In the genomic region with DNA sequence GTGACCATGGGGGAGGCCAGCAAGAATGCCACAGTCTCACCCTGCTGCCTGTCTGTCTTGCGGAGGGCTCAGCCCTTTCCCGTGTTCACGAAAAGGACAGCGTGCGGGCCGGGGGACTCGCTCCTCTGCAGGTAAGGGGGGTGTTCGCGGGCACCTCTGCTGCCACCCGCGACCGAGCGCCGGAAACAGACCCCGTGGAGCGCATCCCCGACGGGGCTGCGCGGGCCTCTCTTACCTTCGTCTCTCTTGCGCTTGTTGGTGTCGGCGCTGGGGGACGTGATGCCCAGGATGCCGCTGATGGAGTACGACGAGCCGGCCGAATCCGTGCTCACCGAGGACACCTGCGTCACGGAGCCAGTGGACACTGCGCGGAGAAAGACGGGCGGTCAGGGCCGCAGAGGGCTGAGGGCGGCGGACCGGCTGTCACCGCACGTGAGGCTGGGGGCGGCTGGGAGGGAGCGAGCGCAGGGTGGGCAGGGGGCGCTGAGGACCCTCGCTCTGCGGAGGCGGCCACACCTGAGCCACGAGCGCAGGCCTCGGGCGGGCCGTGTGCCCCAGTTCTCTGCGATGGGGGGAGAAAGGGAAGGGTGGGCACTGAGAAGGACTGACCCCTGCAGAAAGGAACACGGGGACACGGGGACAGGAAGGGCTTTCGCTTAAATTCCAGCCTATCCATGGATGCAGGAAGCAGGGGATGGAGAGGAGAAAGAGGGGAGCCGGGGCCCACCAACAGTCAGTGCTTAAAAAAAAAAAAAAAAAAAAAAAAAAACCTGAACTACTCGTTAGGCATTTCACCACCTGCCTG, we compare ENCODE assay signal across 17 cellular contexts. TPM values are rescaled to one million over a fixed set of nuclear protein-coding genes. Genes with fewer than 3 reads are reported as not detected.
DNase-seq lines count a peak whose midpoint lies in the region; ATAC-seq, FAIRE-seq and TF ChIP-seq lines count a peak whose summit lies in the region.
"Had no signal": no experiment of that assay in that cellular context is flagged by ENCODE, and none has a peak within 500 bp of the region (broad histone marks: within the 10 kb centered on the region; RNA-seq: fewer than 3 reads in every experiment).

No MANE protein-coding gene starts in this region.

- H3K18ac ChIP-seq in IMR-90 (ENCODE audit: low read depth, low read length) = no peak overlapping the region

- H3K4ac ChIP-seq in IMR-90 (ENCODE audit: low read depth, low read length) = no peak overlapping the region

- no peak overlapping the region for H4K91ac ChIP-seq in IMR-90 (ENCODE audit: insufficient read depth, low read depth, low read length)

- H3K9ac ChIP-seq in IMR-90 (ENCODE audit: low read depth, low read length) = no peak overlapping the region
- H3K9ac ChIP-seq in endothelial cell of umbilical vein (replicated peaks; ENCODE audit: extremely low read depth, insufficient read depth, low read length) = no peak overlapping the region
- H3K9ac ChIP-seq: KMS-11 had no signal

- H2BK5ac ChIP-seq in IMR-90 (ENCODE audit: low read depth, low read length, poor library complexity, severe bottlenecking) = no peak overlapping the region

- POLR2A ChIA-PET in IMR-90 (lab: Charles Lee; ENCODE audit: unreplicated experiment) = no interaction called here
- POLR2A ChIA-PET in endothelial cell of umbilical vein (lab: Charles Lee) = no interaction called here
- POLR2A ChIA-PET in naive thymus-derived CD8-positive, alpha-beta T cell (lab: Charles Lee) = no interaction called here

- no peak overlapping the region for H3K23ac ChIP-seq in IMR-90 (ENCODE audit: low read depth, low read length)

- no peaks in the 10 kb centered on the region for H3K79me1 ChIP-seq in IMR-90 (ENCODE audit: low read depth in 1 of 2, low read length in 2 of 2)

- H3K4me3 ChIP-seq in GM08714 (ENCODE audit: low read length) (peak overlapping the region; percentile 23; the same call in 1 of the 2 replicates), IMR-90 (ENCODE audit: insufficient read depth, low read depth, low read length) (no peak overlapping the region), endothelial cell of umbilical vein (replicated peaks in 1 of 3; ENCODE audit: insufficient read depth in 1 of 3, low read depth in 1 of 3, low read length in 3 of 3) (no peak overlapping the region), BE2C (ENCODE audit: low read depth, low read length) (no peak overlapping the region)
- H3K4me3 ChIP-seq: colonic mucosa had no signal

- H4K8ac ChIP-seq in IMR-90 (ENCODE audit: low read depth in 2 of 2, low read length in 2 of 2) = no peak overlapping the region

- no peak for TF ChIP-seq CTCF in IMR-90 (conservative IDR thresholded peaks at IDR 0.05; ENCODE audit: low read depth, low read length)
- TF ChIP-seq CTCF in endothelial cell of umbilical vein (IDR thresholded peaks at IDR 0.05; ENCODE audit: extremely low read depth in 1 of 2, insufficient read depth in 1 of 2, low read depth in 1 of 2, low read length in 2 of 2) = no peak
- TF ChIP-seq CTCF in BE2C (IDR thresholded peaks at IDR 0.05; ENCODE audit: low read depth, low read length) = no peak

- peaks cover 77% of the 10 kb centered on the region for H3K27me3 ChIP-seq in IMR-90 (ENCODE audit: control insufficient read depth, insufficient read depth, low read length)
- H3K27me3 ChIP-seq in endothelial cell of umbilical vein (ENCODE audit: control insufficient read depth in 2 of 2, insufficient read depth in 2 of 2, low read length in 2 of 2) = peaks cover 54 to 74% of the 10 kb centered on the region in 2 experiments
- H3K27me3 ChIP-seq in BE2C = no peaks in the 10 kb centered on the region

- peaks cover 15 to 82% (median 51%) of the 10 kb centered on the region in 5 donors for H3K27me3 Mint-ChIP-seq in naive thymus-derived CD8-positive, alpha-beta T cell

- no peak overlapping the region for H3K14ac ChIP-seq in IMR-90 (replicated peaks; ENCODE audit: low read depth, low read length)

- no peak for FAIRE-seq in endothelial cell of umbilical vein (lab: Jason Lieb, UNC)

- H3K4me3 Mint-ChIP-seq in naive thymus-derived CD8-positive, alpha-beta T cell = peak overlapping the region in 6 of 10 donors; percentile 25 to 69 (median 44)

- H2BK20ac ChIP-seq in IMR-90 (ENCODE audit: low read depth, low read length) = no peak overlapping the region

- no peaks in the 10 kb centered on the region for H4K20me1 ChIP-seq in IMR-90 (ENCODE audit: insufficient read depth, low read length)
- H4K20me1 ChIP-seq in endothelial cell of umbilical vein (replicated peaks; ENCODE audit: control insufficient read depth, extremely low read depth, insufficient read depth, low read length) = no peaks in the 10 kb centered on the region

- no peak for ATAC-seq in IMR-90 (ENCODE audit: low read depth)
- ATAC-seq in naive thymus-derived CD8-positive, alpha-beta T cell = peak; percentile 40 to 60

- 2% methylated on average over 43 of the region's 62 CpGs; no CpG with 5 or more reads in 1 of the 2 experiments for WGBS in IMR-90 (ENCODE audit: extremely low coverage in 2 of 2, insufficient read length in 1 of 2), 2 experiments

- H2BK15ac ChIP-seq in IMR-90 (ENCODE audit: low read depth, low read length) = no peak overlapping the region

- no peaks in the 10 kb centered on the region for H3K36me3 ChIP-seq in IMR-90 (ENCODE audit: control insufficient read depth, insufficient read depth, low read length)
- no peaks in the 10 kb centered on the region for H3K36me3 ChIP-seq in endothelial cell of umbilical vein (ENCODE audit: control insufficient read depth in 2 of 2, extremely low read depth in 1 of 2, insufficient read depth in 2 of 2, low read length in 2 of 2)
- peaks cover 60% of the 10 kb centered on the region for H3K36me3 ChIP-seq in BE2C
- H3K36me3 ChIP-seq: colonic mucosa had no signal

- no peaks in the 10 kb centered on the region for H3K36me3 Mint-ChIP-seq in naive thymus-derived CD8-positive, alpha-beta T cell

- H3K4me2 ChIP-seq in IMR-90 (ENCODE audit: low read depth, low read length) (no peak overlapping the region), endothelial cell of umbilical vein (ENCODE audit: insufficient read depth, low read length) (no peak overlapping the region)
- H3K4me2 ChIP-seq: KMS-11 had no signal

- DNase-seq in IMR-90 = no peak
- no peak for DNase-seq in endothelial cell of umbilical vein (ENCODE audit: low read depth, low spot score)
- DNase-seq in naive thymus-derived CD8-positive, alpha-beta T cell = no peak
- DNase-seq in NCI-H774 (lab: John Stamatoyannopoulos, UW) = no peak
- DNase-seq in middle frontal gyrus (ENCODE audit: extremely low spot score, low spot score) = no peak
- DNase-seq in BE2C = no peak
- DNase-seq in A172 (ENCODE audit: low spot score) = no peak
- DNase-seq: activated CD4-positive, CD25-positive, alpha-beta regulatory T cell; activated T-cell treated with anti-CD3 and anti-CD28 coated beads, Interleukin-2, amount 50 U/mL, for 1 hour; colonic mucosa; DMS79; NCI-H510A; stimulated activated CD4-positive, alpha-beta T cell treated with anti-CD3 and anti-CD28 coated beads, Interleukin-1b, Interleukin-23, amount 100 ng/mL, for 48 hours had no signal

- H3K4me1 ChIP-seq in IMR-90 (ENCODE audit: control insufficient read depth, insufficient read depth, low read length) = no peaks in the 10 kb centered on the region
- no peaks in the 10 kb centered on the region for H3K4me1 ChIP-seq in endothelial cell of umbilical vein (ENCODE audit: control insufficient read depth, extremely low read depth, insufficient read depth, low read length)
- H3K4me1 ChIP-seq in BE2C = no peaks in the 10 kb centered on the region; the same call in 1 of the 2 replicates
- H3K4me1 ChIP-seq: colonic mucosa had no signal

- H3K9me3 Mint-ChIP-seq in naive thymus-derived CD8-positive, alpha-beta T cell = no peaks in the 10 kb centered on the region

- H2AK5ac ChIP-seq in IMR-90 (ENCODE audit: low read depth, low read length) = no peak overlapping the region

- peak overlapping the region in 2 of 10 donors; percentile 56 to 75 for H3K27ac Mint-ChIP-seq in naive thymus-derived CD8-positive, alpha-beta T cell

- in situ Hi-C loops in IMR-90 (cut with MboI; ENCODE audit: low sequenced_read_pairs) = no loop called here

- no peak overlapping the region for H3K56ac ChIP-seq in IMR-90 (ENCODE audit: extremely low read depth, insufficient read depth, low read length)

- H3K9me3 ChIP-seq in IMR-90 (ENCODE audit: control insufficient read depth, insufficient read depth, low read length) (no peaks in the 10 kb centered on the region), endothelial cell of umbilical vein (replicated peaks; ENCODE audit: control insufficient read depth, insufficient read depth, low read length) (no peaks in the 10 kb centered on the region), BE2C (no peaks in the 10 kb centered on the region)
- H3K9me3 ChIP-seq: colonic mucosa had no signal

- H2AK9ac ChIP-seq in IMR-90 (replicated peaks; ENCODE audit: low read depth, low read length, poor library complexity) = no peak overlapping the region

- CTCF ChIA-PET in IMR-90 (lab: Yijun Ruan, JAX) (no interaction called here), endothelial cell of umbilical vein (lab: Charles Lee) (no interaction called here)

- no peak for TF ChIP-seq RAD21 in IMR-90 (IDR thresholded peaks at IDR 0.05; ENCODE audit: low read length)

- no peak overlapping the region for H3K27ac ChIP-seq in IMR-90 (ENCODE audit: insufficient read depth, low read length)
- H3K27ac ChIP-seq in endothelial cell of umbilical vein (ENCODE audit: insufficient read depth, low read depth, low read length) = no peak overlapping the region
- H3K27ac ChIP-seq: colonic mucosa, KMS-11 had no signal

- BruUV-seq in IMR-90 (replicated peaks; lab: Mats Ljungman, UMichigan) = no TSS peak
- no TSS peak for BruUV-seq in endothelial cell of umbilical vein (replicated peaks; lab: Mats Ljungman, UMichigan)

- H3K79me2 ChIP-seq in endothelial cell of umbilical vein (ENCODE audit: control insufficient read depth, insufficient read depth, low read length) = no peaks in the 10 kb centered on the region

- TF ChIP-seq POLR2A in IMR-90 (IDR thresholded peaks at IDR 0.05; ENCODE audit: low read depth, low read length) (no peak), endothelial cell of umbilical vein (IDR thresholded peaks at IDR 0.05; ENCODE audit: low read depth, low read length) (no peak)

- H3K9me1 ChIP-seq in IMR-90 (ENCODE audit: insufficient read depth, low read length) (no peaks in the 10 kb centered on the region), endothelial cell of umbilical vein (replicated peaks; ENCODE audit: control insufficient read depth, extremely low read depth, insufficient read depth, low read length) (no peaks in the 10 kb centered on the region)

- intact Hi-C loops in IMR-90 (cut with micrococcal nuclease) (no loop called here), endothelial cell of umbilical vein (cut with micrococcal nuclease) (no loop called here)

- no peak overlapping the region for H2BK120ac ChIP-seq in IMR-90 (ENCODE audit: low read depth, low read length)

- dilution Hi-C loops in IMR-90 (cut with HindIII; ENCODE audit: low sequenced_read_pairs, unreplicated experiment) (no loop called here), endothelial cell of umbilical vein (cut with MboI; ENCODE audit: extremely low pct_ligation_motif_present, low sequenced_read_pairs) (no loop called here)

- H3K4me1 Mint-ChIP-seq in naive thymus-derived CD8-positive, alpha-beta T cell = peaks cover 3 to 67% (median 6%) of the 10 kb centered on the region in 4 donors

- H4K5ac ChIP-seq in IMR-90 (ENCODE audit: low read depth, low read length) = no peak overlapping the region

- H2AFZ ChIP-seq in IMR-90 (replicated peaks; ENCODE audit: low read length, poor library complexity) = peak overlapping the region; percentile 48
- no peak overlapping the region for H2AFZ ChIP-seq in endothelial cell of umbilical vein (ENCODE audit: low read depth, low read length)

RNA-seq across cellular contexts. Expression of gene PAX5, which starts 31.5 kb away (rescaled TPM):
- total RNA-seq in IMR-90 (2012; rRNA removed) (not detected in 2 replicates), endothelial cell of umbilical vein (not detected in 2 replicates)
- polyA plus RNA-seq in IMR-90 (2012; rRNA removed) (not detected in 2 replicates), endothelial cell of umbilical vein (not detected in 2 replicates)
- not detected in 2 replicates for polyA plus RNA-seq in IMR-90 (2012; cell fraction: cytosol; rRNA removed)
- polyA plus RNA-seq in IMR-90 (2012; cell fraction: nucleus; rRNA removed; ENCODE audit: low replicate concordance) = not detected in 2 replicates
- not detected in 2 replicates for polyA plus RNA-seq in endothelial cell of umbilical vein (2011; cell fraction: cytosol; rRNA removed)
- polyA plus RNA-seq in endothelial cell of umbilical vein (2011; cell fraction: nucleus; rRNA removed) = not detected in 2 replicates
- polyA plus RNA-seq in endothelial cell of umbilical vein (2012) = not detected in 2 replicates
- polyA minus RNA-seq in endothelial cell of umbilical vein = not detected in 2 replicates
- not detected for polyA minus RNA-seq in endothelial cell of umbilical vein (2011; cell fraction: cytosol; rRNA and poly(A)+ RNA removed)
- not detected in 2 replicates for polyA minus RNA-seq in endothelial cell of umbilical vein (2011; cell fraction: nucleus; rRNA and poly(A)+ RNA removed)
- total RNA-seq in naive thymus-derived CD8-positive, alpha-beta T cell = 1 to 10 TPM; 8.5 to 8.7 TPM
- under 1 TPM in 1 of 3 donors, not detected in 2; 0.12 TPM for polyA plus RNA-seq in naive thymus-derived CD8-positive, alpha-beta T cell
- 13.1 TPM for polyA plus RNA-seq in BE2C (2012; ENCODE audit: insufficient read depth, insufficient read length, low read depth)
- 0.03 TPM in 1 of 2 replicates, not detected in the other for total RNA-seq in A172 (2014; rRNA removed; shearing (Covaris generic))
- total RNA-seq: fibroblast of lung had no signal
- polyA plus RNA-seq: BJ, fibroblast of lung had no signal
